In genomic region chr19:13817018-13817614, GRCh38 we compare ENCODE assay signal across 11 cellular contexts. TPM values are rescaled to one million over a fixed set of nuclear protein-coding genes. Genes with fewer than 3 reads are reported as not detected.
DNase-seq lines count a peak whose midpoint lies in the region; ATAC-seq and TF ChIP-seq lines count a peak whose summit lies in the region.
"Had no signal": no experiment of that assay in that cellular context is flagged by ENCODE, and none has a peak within 500 bp of the region (broad histone marks: within the 10 kb centered on the region; RNA-seq: fewer than 3 reads in every experiment).

No MANE protein-coding gene starts in this region.

- TF ChIP-seq CTCF in 22Rv1 (IDR thresholded peaks at IDR 0.05) (no peak), HEK293 (tag by site-specific recombination; IDR thresholded peaks at IDR 0.05) (no peak)

- no peaks in the 10 kb centered on the region for H3K27me3 Mint-ChIP-seq in T-cell

- CTCF ChIA-PET in HEK293 (lab: Yijun Ruan, JAX), result interaction anchor here (1.0 to 1.1 kb wide), 2 partner anchors 46 to 69 kb away, joined by 3 read pairs; a partner anchor contains a TSS
- CTCF ChIA-PET in T-cell (lab: Charles Lee), result no interaction called here

- H3K9me3 ChIP-seq in HEK293 (ENCODE audit: control insufficient read depth, insufficient read depth, low read depth, low read length), result no peaks in the 10 kb centered on the region
- H3K9me3 ChIP-seq in effector memory CD4-positive, alpha-beta T cell (ENCODE audit: control insufficient read depth, low read length), result no peaks in the 10 kb centered on the region

- H3K27ac ChIP-seq in 22Rv1, result peak overlapping the region; percentile 84
- H3K27ac ChIP-seq in HEK293 (ENCODE audit: extremely low read depth, low read depth, low read length), result no peak overlapping the region
- no peak overlapping the region for H3K27ac ChIP-seq in effector memory CD4-positive, alpha-beta T cell (ENCODE audit: insufficient read depth, low read length, poor library complexity, severe bottlenecking)
- H3K27ac ChIP-seq: epithelial cell of prostate had no signal

- H3K36me3 ChIP-seq in HEK293 (ENCODE audit: control insufficient read depth in 2 of 2, insufficient read depth in 1 of 2, low read length in 2 of 2), result peaks cover 0 to 34% of the 10 kb centered on the region in 2 experiments; a peak in 2 of 3 replicates
- H3K36me3 ChIP-seq in effector memory CD4-positive, alpha-beta T cell (ENCODE audit: control insufficient read depth, insufficient read depth, low read length), result no peaks in the 10 kb centered on the region

- H3K4me1 Mint-ChIP-seq in T-cell, result peaks cover 0 to 8% (median 5%) of the 10 kb centered on the region in 3 donors

- POLR2A ChIA-PET in HEK293 (lab: Yijun Ruan, JAX), result no interaction called here
- POLR2A ChIA-PET in T-cell (lab: Charles Lee), result no interaction called here

- H3K4me1 ChIP-seq in HEK293 (ENCODE audit: control insufficient read depth, insufficient read depth, low read length), result no peaks in the 10 kb centered on the region
- H3K4me1 ChIP-seq in effector memory CD4-positive, alpha-beta T cell (ENCODE audit: control insufficient read depth, insufficient read depth, low read length, poor library complexity, severe bottlenecking), result no peaks in the 10 kb centered on the region

- DNase-seq in T-cell (no peak), iPS-NIHi11 (ENCODE audit: low spot score) (peak; percentile 93), H4 (ENCODE audit: low spot score) (no peak), HuH-7 (ENCODE audit: low spot score) (no peak), NCI-H2171 (lab: John Stamatoyannopoulos, UW) (no peak)
- DNase-seq in effector memory CD4-positive, alpha-beta T cell, result no peak
- DNase-seq: DND-41 had no signal

- no peak overlapping the region for H3K27ac Mint-ChIP-seq in T-cell

- peak overlapping the region in 2 of 3 donors; percentile 46 to 57 for H3K4me3 Mint-ChIP-seq in T-cell

- ATAC-seq in T-cell (replicated peaks in 1 of 4), result peak; percentile 19 to 36 (median 30)

- H3K4me3 ChIP-seq in HEK293 (ENCODE audit: low read depth, low read length), result no peak overlapping the region
- no peak overlapping the region for H3K4me3 ChIP-seq in effector memory CD4-positive, alpha-beta T cell (ENCODE audit: insufficient read depth, low read depth, low read length, poor library complexity, severe bottlenecking)

- H3K27me3 ChIP-seq in effector memory CD4-positive, alpha-beta T cell (replicated peaks; ENCODE audit: control insufficient read depth, insufficient read depth, low read length, poor library complexity, severe bottlenecking), result no peaks in the 10 kb centered on the region

- no peaks in the 10 kb centered on the region for H3K9me3 Mint-ChIP-seq in T-cell

- peaks cover 14% of the 10 kb centered on the region for H3K36me3 Mint-ChIP-seq in T-cell

TF ChIP-seq in HEK293, 187 proteins besides CTCF, POLR2A, EP300 and RAD21:
- 0 out of 2 replicates have a peak, but pooled peaks have one; percentile 22 for TF ChIP-seq KLF9 (tag by site-specific recombination; IDR thresholded peaks at IDR 0.05; ENCODE audit: low read depth)
- no peak for TF ChIP-seq ZNF175 (tag by site-specific recombination; IDR thresholded peaks at IDR 0.05)
- TF ChIP-seq ZNF211 (tag by site-specific recombination; IDR thresholded peaks at IDR 0.05; ENCODE audit: low read depth), result no peak
- 0 out of 2 replicates have a peak, but pooled peaks have one; percentile 21 for TF ChIP-seq KLF8 (tag by site-specific recombination; IDR thresholded peaks at IDR 0.05)
- no peak for TF ChIP-seq ZNF768 (tag by site-specific recombination; IDR thresholded peaks at IDR 0.05)
- no peak for TF ChIP-seq YY1 (tag by site-specific recombination; IDR thresholded peaks at IDR 0.05)
- no peak for TF ChIP-seq ZBTB44 (tag by site-specific recombination; IDR thresholded peaks at IDR 0.05)

RNA-seq across cellular contexts. Expression of gene ZSWIM4, which starts 21.9 kb away (rescaled TPM):
- total RNA-seq in T-cell, result 1 to 10 TPM; 5.4 to 9.8 (median 9.0) TPM
- 1.3 and 5.7 TPM in 2 replicates for total RNA-seq in H4 (2014; rRNA removed; shearing (Covaris generic))

RNA-seq across cellular contexts. Expression of gene C19orf53, which starts 42.9 kb away (rescaled TPM):
- total RNA-seq in T-cell, result 10 to 100 TPM; 69.7 to 82.1 (median 76.8) TPM
- 306 and 385 TPM in 2 replicates for total RNA-seq in H4 (2014; rRNA removed; shearing (Covaris generic))

RNA-seq across cellular contexts. Expression of gene MRI1, which starts 52.8 kb away (rescaled TPM):
- total RNA-seq in T-cell, result 100 to 1,000 TPM in 2 of 5 donors, 10 to 100 TPM in 3; 37.6 to 107 (median 94.3) TPM
- 19.8 and 31.9 TPM in 2 replicates for total RNA-seq in H4 (2014; rRNA removed; shearing (Covaris generic))

RNA-seq across cellular contexts. Expression of gene NANOS3, which starts 59.8 kb away (rescaled TPM):
- total RNA-seq in T-cell, result 1 to 10 TPM in 3 of 5 donors, under 1 TPM in 1, not detected in 1; 0.85 to 2.3 (median 1.5) TPM
- not detected in 2 replicates for total RNA-seq in H4 (2014; rRNA removed; shearing (Covaris generic))
- total RNA-seq: skeletal muscle tissue had no signal
